In genomic region chr10:76944678-76945077, GRCh38 we compare ENCODE assay signal across 18 cellular contexts.
DNase-seq lines count a peak whose midpoint lies in the region; ATAC-seq, FAIRE-seq and TF ChIP-seq lines count a peak whose summit lies in the region.
"Had no signal": no experiment of that assay in that cellular context is flagged by ENCODE, and none has a peak within 500 bp of the region (broad histone marks: within the 10 kb centered on the region; RNA-seq: fewer than 3 reads in every experiment).

No MANE protein-coding gene starts in this region.

- no peak overlapping the region for H3K23ac ChIP-seq in H1 (ENCODE audit: insufficient read length)

- no peak for TF ChIP-seq EP300 in H1 (IDR thresholded peaks at IDR 0.05; ENCODE audit: borderline replicate concordance in 1 of 2, low read depth in 2 of 2, low read length in 2 of 2)

- TF ChIP-seq CTCF in H1 (IDR thresholded peaks at IDR 0.05; ENCODE audit: control extremely low read depth in 1 of 3, insufficient read depth in 1 of 3, low read depth in 1 of 3, low read length in 3 of 3) (no peak), neural crest cell (conservative IDR thresholded peaks at IDR 0.05) (no peak)

- H3K79me2 ChIP-seq in H1 (ENCODE audit: control insufficient read depth in 1 of 2, insufficient read depth in 2 of 2, low read length in 2 of 2) = no peaks in the 10 kb centered on the region

- TF ChIP-seq POLR2A in H1 (IDR thresholded peaks at IDR 0.05; ENCODE audit: control extremely low read depth in 1 of 2, low read depth in 2 of 2, low read length in 2 of 2) = no peak

- no peak overlapping the region for H3K27ac ChIP-seq in H1 (ENCODE audit: low read depth, low read length)

- H3K4me2 ChIP-seq in H1 (ENCODE audit: insufficient read depth in 1 of 2, low read depth in 2 of 2, low read length in 2 of 2) = no peak overlapping the region
- H3K4me2 ChIP-seq: GM23338 had no signal

- H4K5ac ChIP-seq in H1 (ENCODE audit: insufficient read length, low read depth, low read length) = no peak overlapping the region

- no peaks in the 10 kb centered on the region for H3K9me3 Mint-ChIP-seq in neural crest cell
- no peaks in the 10 kb centered on the region for H3K9me3 Mint-ChIP-seq in activated T-cell treated with anti-CD3 and anti-CD28 coated beads, Interleukin-2, amount 50 U/mL, for 72 hours
- H3K9me3 Mint-ChIP-seq: GM23338 had no signal

- H2AK5ac ChIP-seq in H1 (ENCODE audit: low read depth, low read length) = no peak overlapping the region

- peaks cover 10% of the 10 kb centered on the region for H3K4me1 Mint-ChIP-seq in neural crest cell
- no peaks in the 10 kb centered on the region for H3K4me1 Mint-ChIP-seq in activated T-cell treated with anti-CD3 and anti-CD28 coated beads, Interleukin-2, amount 50 U/mL, for 72 hours (ENCODE audit: low read depth)

- H3K14ac ChIP-seq in H1 (ENCODE audit: insufficient read length) = no peak overlapping the region

- no peaks in the 10 kb centered on the region for H3K36me3 ChIP-seq in H1 (ENCODE audit: control insufficient read depth in 2 of 4, insufficient read depth in 4 of 4, low read length in 3 of 4)
- H3K36me3 ChIP-seq: HAP-1 had no signal

- no peak for ATAC-seq in activated T-cell treated with anti-CD3 and anti-CD28 coated beads, Interleukin-2, amount 50 U/mL, for 72 hours (replicated peaks in 1 of 2)
- ATAC-seq in activated CD4-positive, CD25-positive, alpha-beta regulatory T cell treated with anti-CD3 and anti-CD28 coated beads, Interleukin-2, amount 50 U/mL, for 24 hours = no peak
- ATAC-seq: GM23338 had no signal

- no peak overlapping the region for H3K4me3 ChIP-seq in H1 (ENCODE audit: extremely low read depth in 1 of 4, insufficient read depth in 2 of 4, low read depth in 3 of 4, low read length in 4 of 4)
- H3K4me3 ChIP-seq: GM23338, HAP-1 had no signal

- no peaks in the 10 kb centered on the region for H4K20me1 ChIP-seq in H1 (replicated peaks in 1 of 2; ENCODE audit: control insufficient read depth in 1 of 2, insufficient read depth in 2 of 2, low read length in 2 of 2)

- FAIRE-seq in H1 (lab: Jason Lieb, UNC) = peak; percentile 68
- peak; percentile 44 for FAIRE-seq in urothelium cell line (lab: Jason Lieb, UNC)
- FAIRE-seq: GM12891, GM18507, H54 had no signal

- H3K56ac ChIP-seq in H1 (replicated peaks; ENCODE audit: insufficient read length, low read depth, low read length) = no peak overlapping the region

- no peak overlapping the region for H2BK12ac ChIP-seq in H1 (ENCODE audit: low read depth, low read length)

- no peak for DNase-seq in H1 (ENCODE audit: low read depth in 1 of 2, low spot score in 2 of 2)
- no peak for DNase-seq in neural crest cell (ENCODE audit: low read depth, low spot score)
- DNase-seq in urothelium cell line (ENCODE audit: low spot score) = no peak
- no peak for DNase-seq in NCI-H1092 treated with DMSO at 0.1 percent for 48 hours (lab: John Stamatoyannopoulos, UW)
- no peak for DNase-seq in activated T-cell treated with anti-CD3 and anti-CD28 coated beads, Interleukin-2, amount 50 U/mL, for 72 hours
- DNase-seq: C1 segment of cervical spinal cord; Calu3; CD4-positive, alpha-beta memory T cell; COR-L47; DMS53; DMS79 treated with DMSO at 0.1 percent for 48 hours; GF-D8 had no signal

- no peak overlapping the region for H4K8ac ChIP-seq in H1 (ENCODE audit: extremely low read depth, insufficient read depth, low read length)

- H3K4ac ChIP-seq in H1 (replicated peaks; ENCODE audit: insufficient read length, low read depth, low read length) = no peak overlapping the region

- POLR2A ChIA-PET in H1 (lab: Charles Lee; ENCODE audit: partially characterized antibody) = no interaction called here

- H3K79me1 ChIP-seq in H1 (ENCODE audit: low read depth, low read length) = no peaks in the 10 kb centered on the region

- H3K18ac ChIP-seq in H1 (ENCODE audit: extremely low read depth, low read length) = no peak overlapping the region

- no peak overlapping the region for H3K9ac ChIP-seq in H1 (replicated peaks in 1 of 4; ENCODE audit: extremely low read depth in 1 of 4, low read depth in 3 of 4, low read length in 3 of 4)

- H3K36me3 Mint-ChIP-seq in neural crest cell (ENCODE audit: low read depth) = no peaks in the 10 kb centered on the region
- no peaks in the 10 kb centered on the region for H3K36me3 Mint-ChIP-seq in activated T-cell treated with anti-CD3 and anti-CD28 coated beads, Interleukin-2, amount 50 U/mL, for 72 hours (ENCODE audit: insufficient read depth in 2 of 2)
- H3K36me3 Mint-ChIP-seq: CD4-positive, alpha-beta memory T cell had no signal

- no peak overlapping the region for H2AFZ ChIP-seq in H1 (ENCODE audit: low read length)
- H2AFZ ChIP-seq: GM23338 had no signal

- H2BK5ac ChIP-seq in H1 (ENCODE audit: low read depth, low read length) = no peak overlapping the region

- no peak overlapping the region for H4K91ac ChIP-seq in H1 (replicated peaks; ENCODE audit: insufficient read length, low read length)

- H3K9me3 ChIP-seq in H1 (ENCODE audit: insufficient read depth in 2 of 2, low read depth in 1 of 2, low read length in 1 of 2) = no peaks in the 10 kb centered on the region
- H3K9me3 ChIP-seq: HAP-1 had no signal

- no peak overlapping the region for H2BK120ac ChIP-seq in H1 (replicated peaks; ENCODE audit: low read depth, low read length)

- WGBS in H1 (ENCODE audit: extremely low coverage in 1 of 2, insufficient coverage in 1 of 2, insufficient read length in 1 of 2, insufficient replicate concordance in 2 of 2, low coverage in 1 of 2, low lambda C conversion rate in 2 of 2, missing lambda C conversion rate in 1 of 2), 2 experiments = 95% methylated on average over 6 of the region's 6 CpGs; no CpG with 5 or more reads in 1 of the 2 experiments

- TF ChIP-seq RAD21 in H1 (IDR thresholded peaks at IDR 0.05 in 1 of 2, conservative IDR thresholded peaks at IDR 0.05 in 1 of 2; ENCODE audit: low read depth in 2 of 2, low read length in 2 of 2) = no peak

- no peaks in the 10 kb centered on the region for H3K27me3 ChIP-seq in H1 (replicated peaks in 1 of 4; ENCODE audit: control insufficient read depth in 3 of 4, extremely low read depth in 1 of 4, insufficient read depth in 3 of 4, low read length in 3 of 4)

- no peak overlapping the region for H3K4me3 Mint-ChIP-seq in neural crest cell
- no peak overlapping the region for H3K4me3 Mint-ChIP-seq in activated T-cell treated with anti-CD3 and anti-CD28 coated beads, Interleukin-2, amount 50 U/mL, for 72 hours
- H3K4me3 Mint-ChIP-seq: CD4-positive, alpha-beta memory T cell; GM23338 had no signal

- no peak overlapping the region for H2BK15ac ChIP-seq in H1 (ENCODE audit: low read length)

- H3K27me3 Mint-ChIP-seq in neural crest cell (ENCODE audit: low read depth) = no peaks in the 10 kb centered on the region
- H3K27me3 Mint-ChIP-seq in activated T-cell treated with anti-CD3 and anti-CD28 coated beads, Interleukin-2, amount 50 U/mL, for 72 hours (ENCODE audit: low read depth) = peaks cover under 1% of the 10 kb centered on the region

- no peak overlapping the region for H2BK20ac ChIP-seq in H1 (ENCODE audit: low read length)

- CTCF ChIA-PET in H1 (lab: Charles Lee; ENCODE audit: partially characterized antibody) = interaction anchor here (0.7 to 1.6 kb wide), 3 partner anchors 10 to 66 kb away, joined by 3 to 6 read pairs (median 4); no protein-coding TSS in a partner anchor

- peak overlapping the region; percentile 67 for H3K27ac Mint-ChIP-seq in neural crest cell (ENCODE audit: unreplicated experiment)
- H3K27ac Mint-ChIP-seq in activated T-cell treated with anti-CD3 and anti-CD28 coated beads, Interleukin-2, amount 50 U/mL, for 72 hours = no peak overlapping the region
- H3K27ac Mint-ChIP-seq: CD4-positive, alpha-beta memory T cell; GM23338 had no signal

- H3K23me2 ChIP-seq in H1 (ENCODE audit: low read depth, low read length) = no peaks in the 10 kb centered on the region

- peaks cover 0 to 3% (median 1%) of the 10 kb centered on the region in 4 experiments; a peak in 2 of 7 replicates for H3K4me1 ChIP-seq in H1 (replicated peaks in 1 of 4; ENCODE audit: control insufficient read depth in 3 of 4, insufficient read depth in 4 of 4, low read length in 3 of 4)
- H3K4me1 ChIP-seq: HAP-1 had no signal

TF ChIP-seq in H1, 55 proteins besides CTCF, POLR2A, EP300 and RAD21 (continues in another document):
- TF ChIP-seq SUZ12 (IDR thresholded peaks at IDR 0.05; ENCODE audit: low read length) (no peak), EZH2 (IDR thresholded peaks at IDR 0.05; ENCODE audit: low read depth, low read length, severe bottlenecking) (no peak), JUN (IDR thresholded peaks at IDR 0.05; ENCODE audit: low read depth, low read length) (no peak), ATF2 (IDR thresholded peaks at IDR 0.05; ENCODE audit: low read length) (no peak), SP1 (IDR thresholded peaks at IDR 0.05; ENCODE audit: low read depth, low read length) (no peak), CTBP2 (IDR thresholded peaks at IDR 0.05; ENCODE audit: borderline replicate concordance, insufficient read depth, insufficient read length, low read length) (no peak), E2F6 (IDR thresholded peaks at IDR 0.05) (no peak)
